ENCODE assay signal across 19 cellular contexts in genomic region chr10:131141645-131142445, GRCh38.
DNase-seq lines count a peak whose midpoint lies in the region; ATAC-seq, FAIRE-seq and TF ChIP-seq lines count a peak whose summit lies in the region.
"Had no signal": no experiment of that assay in that cellular context is flagged by ENCODE, and none has a peak within 500 bp of the region (broad histone marks: within the 10 kb centered on the region; RNA-seq: fewer than 3 reads in every experiment).

No MANE protein-coding gene starts in this region.

- TF ChIP-seq CTCF in kidney (IDR thresholded peaks at IDR 0.05; ENCODE audit: borderline replicate concordance, extremely low read depth, insufficient read depth) (no peak), gastroesophageal sphincter (IDR thresholded peaks at IDR 0.05) (no peak)

- 50 to 100% methylated on average over 2 to 3 of the region's 15 CpGs for WGBS in gastroesophageal sphincter (ENCODE audit: low coverage in 1 of 2), 2 donors

- H3K36me3 ChIP-seq in kidney (ENCODE audit: control insufficient read depth in 1 of 2, insufficient read depth in 2 of 2, low read length in 2 of 2) (no peaks in the 10 kb centered on the region), gastroesophageal sphincter (no peaks in the 10 kb centered on the region)
- H3K36me3 ChIP-seq: right lobe of liver had no signal

- intact Hi-C loops in kidney (cut with DNase I): no loop called here

- no peak for TF ChIP-seq EP300 in gastroesophageal sphincter (IDR thresholded peaks at IDR 0.05)

- TF ChIP-seq POLR2A in gastroesophageal sphincter (IDR thresholded peaks at IDR 0.05): no peak

- H3K4me3 ChIP-seq in kidney (ENCODE audit: low read length in 2 of 2) (no peak overlapping the region), gastroesophageal sphincter (no peak overlapping the region)
- H3K4me3 ChIP-seq: GM12878, right lobe of liver had no signal

- no peak for ATAC-seq in HG02798 (IDR thresholded peaks at IDR 0.05; ENCODE audit: poor library complexity, unreplicated experiment)
- ATAC-seq in gastroesophageal sphincter: no peak
- no peak for ATAC-seq in GM19452 (IDR thresholded peaks at IDR 0.05; ENCODE audit: unreplicated experiment)
- ATAC-seq: activated CD8-positive, alpha-beta T cell treated with anti-CD3 and anti-CD28 coated beads, Interleukin-2, amount 10 ng/mL, durations not matched to agents 7 days and 5 days; activated naive CD8-positive, alpha-beta T cell treated with anti-CD3 and anti-CD28 coated beads, Interleukin-2, amount 50 U/mL, for 24 hours; activated T-cell treated with anti-CD3 and anti-CD28 coated beads, Interleukin-2, amount 50 U/mL, for 72 hours; GM12878; right lobe of liver had no signal

- no peaks in the 10 kb centered on the region for H3K4me1 ChIP-seq in kidney (ENCODE audit: control insufficient read depth in 1 of 2, insufficient read depth in 1 of 2, low read depth in 1 of 2, low read length in 2 of 2)
- no peaks in the 10 kb centered on the region for H3K4me1 ChIP-seq in gastroesophageal sphincter
- H3K4me1 ChIP-seq: right lobe of liver had no signal

- FAIRE-seq in kidney (lab: Jason Lieb, UNC): no peak
- FAIRE-seq: bronchial epithelial cell, G401.6, GM12878 had no signal

- H3K9ac ChIP-seq in kidney (ENCODE audit: low read length in 2 of 2): no peak overlapping the region

- no peak overlapping the region for H3K27ac ChIP-seq in kidney (ENCODE audit: low read depth in 2 of 2, low read length in 2 of 2)
- no peak overlapping the region for H3K27ac ChIP-seq in gastroesophageal sphincter
- H3K27ac ChIP-seq: right lobe of liver had no signal

- peaks cover 80% of the 10 kb centered on the region for H3K27me3 ChIP-seq in gastroesophageal sphincter
- H3K27me3 ChIP-seq: right lobe of liver had no signal

- H3K9me3 ChIP-seq in kidney (ENCODE audit: control insufficient read depth in 1 of 2, low read length in 2 of 2) (no peaks in the 10 kb centered on the region), gastroesophageal sphincter (no peaks in the 10 kb centered on the region)
- H3K9me3 ChIP-seq: right lobe of liver had no signal

- DNase-seq in DMS79 treated with DMSO at 0.1 percent for 48 hours (lab: John Stamatoyannopoulos, UW) (peak; percentile 82), NCI-H187 treated with DMSO at 0.1 percent for 48 hours (lab: John Stamatoyannopoulos, UW) (peak; percentile 89), NCI-H526 (lab: John Stamatoyannopoulos, UW) (peak; percentile 86 to 88), kidney (peak; percentile 32), SW 1271 (lab: John Stamatoyannopoulos, UW) (no peak)
- DNase-seq: activated CD8-positive, alpha-beta T cell treated with anti-CD3 and anti-CD28 coated beads, Interleukin-2, amount 10 ng/mL, durations not matched to agents 7 days and 5 days; activated naive CD8-positive, alpha-beta T cell treated with anti-CD3 and anti-CD28 coated beads, Interleukin-2, amount 50 U/mL, for 24 hours; activated T-cell treated with anti-CD3 and anti-CD28 coated beads, Interleukin-2, amount 50 U/mL, for 72 hours; CD4-positive, alpha-beta T cell; islet precursor cell; Karpas-422; right lobe of liver; stimulated activated CD4-positive, alpha-beta T cell treated with anti-CD3 and anti-CD28 coated beads, Interleukin-2, amount 100 ng/mL, for 24 hours had no signal

Comparison
In these comparisons a context has a peak if more than half of its experiments do, and no peak if none do; other contexts are left out.
1. DNase-seq: peak in DMS79 treated with DMSO at 0.1 percent for 48 hours (single experiment), NCI-H187 treated with DMSO at 0.1 percent for 48 hours (single experiment), NCI-H526 (2 of 2) and kidney (single experiment); none in SW 1271 (0 of 2).